In genomic region chr2:42588158-42588557, GRCh38 we compare ENCODE assay signal across 1 cellular context.
TF ChIP-seq lines count a peak whose summit lies in the region.

No MANE protein-coding gene starts in this region.

TF ChIP-seq in HEK293, 187 proteins besides CTCF, POLR2A, EP300 and RAD21 (continued from another document):
- TF ChIP-seq ZNF692 (tag by site-specific recombination; IDR thresholded peaks at IDR 0.05) (no peak), ZNF146 (tag by site-specific recombination; IDR thresholded peaks at IDR 0.05) (no peak)
